In the genomic region with DNA sequence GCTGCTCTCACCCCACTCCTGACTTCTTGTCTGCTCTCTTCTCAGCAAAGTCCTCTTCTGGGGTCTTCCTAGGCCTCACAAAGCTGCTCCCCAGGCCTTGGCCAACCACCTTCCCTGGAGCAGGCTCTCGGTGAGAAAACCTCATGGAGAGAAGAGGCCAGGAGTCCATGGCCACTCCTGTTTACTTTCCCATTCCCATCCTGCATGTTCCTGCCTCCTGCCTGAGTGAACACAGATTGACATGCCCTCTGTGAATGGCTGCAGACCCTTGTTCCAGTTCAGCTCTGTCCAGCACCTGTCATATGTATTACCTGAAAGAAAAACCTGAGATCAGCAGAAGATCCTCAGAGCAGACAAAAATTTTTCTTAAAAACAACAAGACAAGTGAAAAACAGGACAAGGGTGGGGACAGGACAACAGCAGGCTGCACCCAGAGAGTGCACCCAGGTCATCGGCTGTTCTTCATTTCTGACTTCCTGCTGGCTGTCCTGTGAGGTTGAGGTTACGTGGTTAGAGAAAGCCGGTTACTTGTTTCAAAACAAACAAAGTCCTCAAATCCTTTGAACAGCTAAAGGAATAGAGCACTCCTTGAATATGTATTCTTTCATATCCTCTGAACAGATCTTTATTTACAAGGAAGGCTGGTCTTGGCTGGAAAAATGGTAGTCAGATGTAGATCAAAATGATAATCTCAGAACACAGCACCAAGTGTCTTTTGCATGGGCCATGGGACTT, we compare ENCODE assay signal across 11 cellular contexts. TPM values are rescaled to one million over a fixed set of nuclear protein-coding genes. Genes with fewer than 3 reads are reported as not detected.
DNase-seq lines count a peak whose midpoint lies in the region; ATAC-seq and TF ChIP-seq lines count a peak whose summit lies in the region.
"Had no signal": no experiment of that assay in that cellular context is flagged by ENCODE, and none has a peak within 500 bp of the region (broad histone marks: within the 10 kb centered on the region; RNA-seq: fewer than 3 reads in every experiment).

No MANE protein-coding gene starts in this region.

- no peaks in the 10 kb centered on the region for H3K36me3 Mint-ChIP-seq in activated T-cell treated with anti-CD3 and anti-CD28 coated beads, Interleukin-2, amount 50 U/mL, for 4 hours (ENCODE audit: insufficient read depth)
- H3K36me3 Mint-ChIP-seq in stimulated activated memory B cell treated with anti-CD40 and anti-IgM and Interleukin-4, amounts not matched to agents 10 μg/mL and 1 μg/mL and 100 μg/mL, for 72 hours, result no peaks in the 10 kb centered on the region
- H3K36me3 Mint-ChIP-seq: CD14-positive monocyte had no signal

- H3K36me3 ChIP-seq in Loucy (ENCODE audit: insufficient read depth, low read length) (no peaks in the 10 kb centered on the region), psoas muscle (ENCODE audit: insufficient read depth in 1 of 2, low read depth in 1 of 2) (no peaks in the 10 kb centered on the region)
- H3K36me3 ChIP-seq: left ventricle myocardium inferior had no signal

- no peak overlapping the region for H3K27ac Mint-ChIP-seq in stimulated activated memory B cell treated with anti-CD40 and anti-IgM and Interleukin-4, amounts not matched to agents 10 μg/mL and 1 μg/mL and 100 μg/mL, for 72 hours
- H3K27ac Mint-ChIP-seq: CD14-positive monocyte had no signal

- H2AFZ ChIP-seq in Loucy (ENCODE audit: low read length), result peak overlapping the region; percentile 24; the same call in 1 of the 2 replicates

- no peaks in the 10 kb centered on the region for H3K79me2 ChIP-seq in Loucy (ENCODE audit: insufficient read depth, low read length)

- H3K9me3 Mint-ChIP-seq in activated T-cell treated with anti-CD3 and anti-CD28 coated beads, Interleukin-2, amount 50 U/mL, for 4 hours, result no peaks in the 10 kb centered on the region
- no peaks in the 10 kb centered on the region for H3K9me3 Mint-ChIP-seq in stimulated activated memory B cell treated with anti-CD40 and anti-IgM and Interleukin-4, amounts not matched to agents 10 μg/mL and 1 μg/mL and 100 μg/mL, for 72 hours
- H3K9me3 Mint-ChIP-seq: CD14-positive monocyte had no signal

- H3K9me2 ChIP-seq in Loucy (replicated peaks; ENCODE audit: low read depth, low read length), result no peaks in the 10 kb centered on the region

- peaks cover 58% of the 10 kb centered on the region for H3K4me1 Mint-ChIP-seq in activated T-cell treated with anti-CD3 and anti-CD28 coated beads, Interleukin-2, amount 50 U/mL, for 4 hours (ENCODE audit: low read depth)
- H3K4me1 Mint-ChIP-seq in stimulated activated memory B cell treated with anti-CD40 and anti-IgM and Interleukin-4, amounts not matched to agents 10 μg/mL and 1 μg/mL and 100 μg/mL, for 72 hours, result peaks cover 5% of the 10 kb centered on the region

- H3K27me3 ChIP-seq in Loucy (ENCODE audit: insufficient read depth, low read length, poor library complexity, severe bottlenecking) (no peaks in the 10 kb centered on the region), psoas muscle (ENCODE audit: insufficient read depth in 3 of 3, low read length in 2 of 3) (no peaks in the 10 kb centered on the region)

- H3F3A ChIP-seq in Loucy (ENCODE audit: low read depth), result no peaks in the 10 kb centered on the region

- H3K9ac ChIP-seq in Loucy (ENCODE audit: low read depth, low read length, poor library complexity, severe bottlenecking), result no peak overlapping the region

- no peaks in the 10 kb centered on the region for H3K27me3 Mint-ChIP-seq in activated T-cell treated with anti-CD3 and anti-CD28 coated beads, Interleukin-2, amount 50 U/mL, for 4 hours (ENCODE audit: low read depth)
- peaks cover 4% of the 10 kb centered on the region for H3K27me3 Mint-ChIP-seq in stimulated activated memory B cell treated with anti-CD40 and anti-IgM and Interleukin-4, amounts not matched to agents 10 μg/mL and 1 μg/mL and 100 μg/mL, for 72 hours

- 67 to 84% (median 69%) methylated on average over 4 of the region's 4 CpGs for WGBS in psoas muscle, 3 donors

- H3K27ac ChIP-seq in psoas muscle, result no peak overlapping the region
- H3K27ac ChIP-seq: left ventricle myocardium inferior had no signal

- intact Hi-C loops in posterior cingulate gyrus (cut with DNase I), result no loop called here
- intact Hi-C loops in psoas muscle (cut with DNase I), result no loop called here

- peak overlapping the region; percentile 13 for H3K4me2 ChIP-seq in Loucy (ENCODE audit: low read depth, low read length, poor library complexity, severe bottlenecking)

- peak overlapping the region; percentile 55 for H3K4me3 Mint-ChIP-seq in activated T-cell treated with anti-CD3 and anti-CD28 coated beads, Interleukin-2, amount 50 U/mL, for 4 hours
- no peak overlapping the region for H3K4me3 Mint-ChIP-seq in stimulated activated memory B cell treated with anti-CD40 and anti-IgM and Interleukin-4, amounts not matched to agents 10 μg/mL and 1 μg/mL and 100 μg/mL, for 72 hours
- H3K4me3 Mint-ChIP-seq: CD14-positive monocyte had no signal

- H4K20me1 ChIP-seq in Loucy (ENCODE audit: insufficient read depth, low read length, poor library complexity, severe bottlenecking), result no peaks in the 10 kb centered on the region

- DNase-seq in activated T-cell treated with anti-CD3 and anti-CD28 coated beads, Interleukin-2, amount 50 U/mL, for 4 hours, result no peak
- no peak for DNase-seq in activated T-cell treated with anti-CD3 and anti-CD28 coated beads, Interleukin-2, amount 50 U/mL, for 1 hour
- peak; percentile 34 for DNase-seq in astrocyte of the hippocampus (ENCODE audit: low read depth, low spot score)
- no peak for DNase-seq in GOT3 (lab: John Stamatoyannopoulos, UW)
- no peak for DNase-seq in posterior cingulate gyrus
- no peak for DNase-seq in psoas muscle
- DNase-seq: Karpas-422, left ventricle myocardium inferior had no signal

- H3K4me3 ChIP-seq in Loucy (ENCODE audit: low read length, poor library complexity, severe bottlenecking), result no peak overlapping the region
- H3K4me3 ChIP-seq in psoas muscle, result no peak overlapping the region
- H3K4me3 ChIP-seq: left ventricle myocardium inferior had no signal

- no peak for TF ChIP-seq CTCF in Loucy (conservative IDR thresholded peaks at IDR 0.05; ENCODE audit: low read length)
- no peak for TF ChIP-seq CTCF in psoas muscle (IDR thresholded peaks at IDR 0.05)

- ATAC-seq in activated T-cell treated with anti-CD3 and anti-CD28 coated beads, Interleukin-2, amount 50 U/mL, for 4 hours, result peak; percentile 34 to 72
- ATAC-seq in stimulated activated memory B cell treated with anti-CD40 and anti-IgM and Interleukin-4, amounts not matched to agents 10 μg/mL and 1 μg/mL and 100 μg/mL, for 72 hours, result peak; percentile 52
- ATAC-seq in psoas muscle, result no peak

- H3K9me3 ChIP-seq in Loucy (ENCODE audit: insufficient read depth, low read depth, low read length) (no peaks in the 10 kb centered on the region), psoas muscle (no peaks in the 10 kb centered on the region)
- H3K9me3 ChIP-seq: left ventricle myocardium inferior had no signal

- H3K4me1 ChIP-seq in Loucy (ENCODE audit: insufficient read depth, low read length, poor library complexity, severe bottlenecking), result peaks cover 11% of the 10 kb centered on the region
- peaks cover 20% of the 10 kb centered on the region for H3K4me1 ChIP-seq in psoas muscle
- H3K4me1 ChIP-seq: left ventricle myocardium inferior had no signal

RNA-seq across cellular contexts. Expression of a gene that starts 34.0 kb away (rescaled TPM):
- total RNA-seq in activated T-cell treated with anti-CD3 and anti-CD28 coated beads, Interleukin-2, amount 50 U/mL, for 4 hours, result 100 to 1,000 TPM; 100 to 105 (median 103) TPM
- 100 to 1,000 TPM; 148 to 219 (median 161) TPM for total RNA-seq in psoas muscle
- 100 to 1,000 TPM; 136 to 284 (median 183) TPM for polyA plus RNA-seq in psoas muscle

RNA-seq across cellular contexts. Expression of a gene that starts 54.0 kb away (rescaled TPM):
- under 1 TPM; 0.19 to 0.48 (median 0.37) TPM for total RNA-seq in activated T-cell treated with anti-CD3 and anti-CD28 coated beads, Interleukin-2, amount 50 U/mL, for 4 hours
- total RNA-seq in psoas muscle, result under 1 TPM in 3 of 4 donors, not detected in 1; 0.10 to 0.29 (median 0.24) TPM
- polyA plus RNA-seq in psoas muscle, result under 1 TPM in 1 of 3 donors, not detected in 2; 0.12 TPM
- polyA plus RNA-seq: CD14-positive monocyte had no signal

Comparison
In these comparisons a context has a peak if more than half of its experiments do, and no peak if none do; other contexts are left out.
1. ATAC-seq: peak in activated T-cell treated with anti-CD3 and anti-CD28 coated beads, Interleukin-2, amount 50 U/mL, for 4 hours (2 of 2) and stimulated activated memory B cell treated with anti-CD40 and anti-IgM and Interleukin-4, amounts not matched to agents 10 μg/mL and 1 μg/mL and 100 μg/mL, for 72 hours (single experiment); none in psoas muscle (0 of 4).